Comparison of ENCODE assay signal across 21 cellular contexts in the genomic region with DNA sequence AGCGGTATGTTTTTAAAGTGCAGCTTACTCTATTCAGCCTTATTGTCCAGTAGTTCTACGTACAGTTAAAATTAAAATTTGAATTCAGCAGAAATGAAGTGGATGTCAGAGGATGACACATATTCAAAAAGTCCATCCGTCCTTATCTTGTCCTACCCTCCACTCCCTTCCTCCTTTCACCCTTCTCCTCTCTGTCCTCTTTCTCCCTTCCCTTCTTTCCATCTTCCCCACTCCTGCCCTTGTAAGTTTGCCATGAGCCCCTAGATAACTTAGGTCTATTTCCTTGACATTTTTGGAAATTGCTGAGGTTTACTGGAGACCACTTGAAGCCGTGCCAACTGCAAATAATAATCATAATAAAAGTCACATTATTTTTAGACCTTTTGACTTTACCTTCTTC.
DNase-seq lines count a peak whose midpoint lies in the region; TF ChIP-seq lines count a peak whose summit lies in the region.
"Had no signal": no experiment of that assay in that cellular context is flagged by ENCODE, and none has a peak within 500 bp of the region (broad histone marks: within the 10 kb centered on the region; RNA-seq: fewer than 3 reads in every experiment).

No MANE protein-coding gene starts in this region.

- TF ChIP-seq CTCF in GM12865 (IDR thresholded peaks at IDR 0.05; ENCODE audit: insufficient read depth, low read depth, low read length, missing control alignments) (no peak), Peyer's patch (IDR thresholded peaks at IDR 0.05) (no peak), esophagus squamous epithelium (IDR thresholded peaks at IDR 0.05) (no peak)

- H3K9me3 ChIP-seq in Peyer's patch: no peaks in the 10 kb centered on the region
- no peaks in the 10 kb centered on the region for H3K9me3 ChIP-seq in esophagus squamous epithelium
- no peaks in the 10 kb centered on the region for H3K9me3 ChIP-seq in skeletal muscle satellite cell (replicated peaks; ENCODE audit: low read length)
- H3K9me3 ChIP-seq: pancreas, right lobe of liver, thyroid gland had no signal

- peak overlapping the region; percentile 14 for H3K4me2 ChIP-seq in skeletal muscle satellite cell (ENCODE audit: low read length)

- no peak for TF ChIP-seq POLR2A in Peyer's patch (IDR thresholded peaks at IDR 0.05)
- TF ChIP-seq POLR2A in esophagus squamous epithelium (IDR thresholded peaks at IDR 0.05): no peak

- peak overlapping the region; percentile 34 for H3K4me3 ChIP-seq in GM12865 (ENCODE audit: low read depth, low read length)
- no peak overlapping the region for H3K4me3 ChIP-seq in Peyer's patch
- no peak overlapping the region for H3K4me3 ChIP-seq in esophagus squamous epithelium
- H3K4me3 ChIP-seq in skeletal muscle satellite cell (ENCODE audit: low read length): no peak overlapping the region
- H3K4me3 ChIP-seq: coronary artery, pancreas, right lobe of liver, thyroid gland had no signal

- H3K9ac ChIP-seq in skeletal muscle satellite cell (ENCODE audit: low read depth, low read length): no peak overlapping the region

- no peak for DNase-seq in GM12865 (ENCODE audit: low read depth)
- DNase-seq in Peyer's patch: no peak
- DNase-seq in esophagus squamous epithelium (lab: John Stamatoyannopoulos, UW): no peak
- no peak for DNase-seq in activated gamma-delta T cell treated with Interleukin-2 at 50 U/mL for 16 hours
- DNase-seq in Kasumi-1 (lab: John Stamatoyannopoulos, UW): no peak
- DNase-seq in globus pallidus (ENCODE audit: low spot score): no peak
- no peak for DNase-seq in HK-2 (ENCODE audit: unreplicated experiment)
- DNase-seq: activated CD4-positive, alpha-beta T cell treated with anti-CD3 and anti-CD28 coated beads for 48 hours; activated CD8-positive, alpha-beta memory T cell treated with anti-CD3 and anti-CD28 coated beads, Interleukin-2, amount 10 ng/mL, durations not matched to agents 7 days and 5 days; activated naive CD8-positive, alpha-beta T cell treated with anti-CD3 and anti-CD28 coated beads for 36 hours; CD8-positive, alpha-beta memory T cell; DMS79; HCEC 1CT; MM.1S; NCI-H146; pancreas; right lobe of liver; SIG-M5; thyroid gland had no signal

- peaks cover 0 to 63% (median 15%) of the 10 kb centered on the region in 4 donors for H3K4me1 ChIP-seq in Peyer's patch
- peaks cover 0 to 54% (median 18%) of the 10 kb centered on the region in 3 donors for H3K4me1 ChIP-seq in esophagus squamous epithelium
- peaks cover 80% of the 10 kb centered on the region for H3K4me1 ChIP-seq in skeletal muscle satellite cell (ENCODE audit: control insufficient read depth, insufficient read depth, low read length)

- peak overlapping the region in 3 of 4 donors; percentile 5 to 50 (median 38) for H3K27ac ChIP-seq in Peyer's patch
- H3K27ac ChIP-seq in esophagus squamous epithelium: peak overlapping the region in 3 of 4 donors; percentile 19 to 73 (median 52)
- H3K27ac ChIP-seq: coronary artery, pancreas, thyroid gland had no signal

- H3K36me3 ChIP-seq in Peyer's patch (no peaks in the 10 kb centered on the region), esophagus squamous epithelium (no peaks in the 10 kb centered on the region), skeletal muscle satellite cell (ENCODE audit: insufficient read depth, low read length) (no peaks in the 10 kb centered on the region)
- H3K36me3 ChIP-seq: pancreas, right lobe of liver, thyroid gland had no signal

- WGBS in esophagus squamous epithelium, 2 donors: 64 to 68% methylated on average over 4 of the region's 4 CpGs

- intact Hi-C loops in esophagus squamous epithelium (cut with DNase I): no loop called here

- H3K27me3 ChIP-seq in Peyer's patch (no peaks in the 10 kb centered on the region), esophagus squamous epithelium (no peaks in the 10 kb centered on the region), skeletal muscle satellite cell (ENCODE audit: control insufficient read depth, insufficient read depth, low read length) (no peaks in the 10 kb centered on the region)
- H3K27me3 ChIP-seq: pancreas, right lobe of liver, thyroid gland had no signal
